17 cellular contexts compared by ENCODE assay signal in genomic region chr5:3277590-3278196, GRCh38.
DNase-seq lines count a peak whose midpoint lies in the region; ATAC-seq and TF ChIP-seq lines count a peak whose summit lies in the region.
"Had no signal": no experiment of that assay in that cellular context is flagged by ENCODE, and none has a peak within 500 bp of the region (broad histone marks: within the 10 kb centered on the region; RNA-seq: fewer than 3 reads in every experiment).

No MANE protein-coding gene starts in this region.

- H3K27me3 ChIP-seq in iPS-18a (ENCODE audit: control insufficient read depth, insufficient read depth, low read length) (no peaks in the 10 kb centered on the region), adrenal gland (no peaks in the 10 kb centered on the region)
- H3K27me3 ChIP-seq: foreskin keratinocyte, MG63 had no signal

- 15 to 19% (median 17%) methylated on average over 6 of the region's 6 CpGs for WGBS in adrenal gland, 4 donors

- no peaks in the 10 kb centered on the region for H3K9me3 ChIP-seq in iPS-18a (ENCODE audit: control insufficient read depth, low read depth, low read length)
- no peaks in the 10 kb centered on the region for H3K9me3 ChIP-seq in adrenal gland (replicated peaks in 1 of 3)
- H3K9me3 ChIP-seq: MG63 had no signal

- peak; percentile 50 for DNase-seq in ELF-1 (ENCODE audit: low read depth, low spot score)
- peak; percentile 28 for DNase-seq in GM20000 (ENCODE audit: low spot score)
- DNase-seq in NCI-H128 (lab: John Stamatoyannopoulos, UW; ENCODE audit: unreplicated experiment): peak; percentile 30
- DNase-seq in adrenal gland: no peak
- DNase-seq in cerebellar nuclear complex (lab: John Stamatoyannopoulos, UW): no peak
- DNase-seq: activated CD4-positive, alpha-beta T cell treated with anti-CD3 and anti-CD28 coated beads for 4 hours; activated naive CD4-positive, alpha-beta T cell treated with anti-CD3 and anti-CD28 coated beads, Interleukin-2, amount 10 ng/mL, durations not matched to agents 7 days and 5 days; AML-193; cortex of kidney; foreskin keratinocyte; GDM1; MG63; NCI-H2029; stimulated activated CD4-positive, alpha-beta T cell treated with anti-CD3 and anti-CD28 coated beads, Interleukin-4, amount 100 ng/mL, for 24 hours had no signal

- intact Hi-C loops in adrenal gland (cut with DNase I): no loop called here

- TF ChIP-seq CTCF in GM20000 (IDR thresholded peaks at IDR 0.05; ENCODE audit: extremely low read depth, missing control alignments) (no peak), adrenal gland (IDR thresholded peaks at IDR 0.05) (no peak)

- no peak overlapping the region for H3K9ac ChIP-seq in iPS-18a (ENCODE audit: low read length)

- H3K36me3 ChIP-seq in iPS-18a (ENCODE audit: control insufficient read depth, low read depth, low read length) (no peaks in the 10 kb centered on the region), adrenal gland (replicated peaks in 1 of 2) (no peaks in the 10 kb centered on the region)
- H3K36me3 ChIP-seq: MG63 had no signal

- H3K4me3 ChIP-seq in iPS-18a (ENCODE audit: low read length) (peak overlapping the region; percentile 27), adrenal gland (no peak overlapping the region)
- H3K4me3 ChIP-seq: MG63 had no signal

- TF ChIP-seq POLR2A in adrenal gland (IDR thresholded peaks at IDR 0.05): no peak

- no peak overlapping the region for H3K27ac ChIP-seq in iPS-18a (ENCODE audit: low read length)
- H3K27ac ChIP-seq in adrenal gland: no peak overlapping the region
- H3K27ac ChIP-seq: foreskin keratinocyte had no signal

- no peak for ATAC-seq in HG03095 (IDR thresholded peaks at IDR 0.05; ENCODE audit: unreplicated experiment)
- ATAC-seq: foreskin keratinocyte, Panc1 had no signal

- H3K4me1 ChIP-seq in iPS-18a (ENCODE audit: control insufficient read depth, low read depth, low read length) (peaks cover 13% of the 10 kb centered on the region), adrenal gland (replicated peaks in 1 of 2) (no peaks in the 10 kb centered on the region)
- H3K4me1 ChIP-seq: foreskin keratinocyte had no signal

Comparison
In these comparisons a context has a peak if more than half of its experiments do, and no peak if none do; other contexts are left out.
1. DNase-seq: peak in ELF-1 (single experiment), GM20000 (single experiment) and NCI-H128 (single experiment); none in adrenal gland (0 of 7) and cerebellar nuclear complex (0 of 2).